18 cellular contexts compared by ENCODE assay signal in genomic region chr4:146445198-146446150, GRCh38.
"Had no signal": no experiment of that assay in that cellular context is flagged by ENCODE, and none has a peak within 500 bp of the region (broad histone marks: within the 10 kb centered on the region; RNA-seq: fewer than 3 reads in every experiment).

No MANE protein-coding gene starts in this region.

- ATAC-seq: esophagus mucosa; gastrocnemius medialis; heart left ventricle; lower lobe of right lung; naive thymus-derived CD8-positive, alpha-beta T cell; stimulated activated effector memory CD8-positive, alpha-beta T cell treated with anti-CD3 and anti-CD28 coated beads, Interleukin-12 subunit alpha, Interleukin-12 subunit beta, amount 100 ng/mL, for 72 hours had no signal

- DNase-seq: cerebellar nuclear complex; dorsolateral prefrontal cortex; effector CD4-positive, alpha-beta T cell; foreskin fibroblast; gastrocnemius medialis; kidney; left ventricle myocardium inferior; lower lobe of right lung; naive thymus-derived CD8-positive, alpha-beta T cell; nephron progenitor cell; sigmoid colon; stimulated activated CD4-positive, alpha-beta T cell treated with anti-CD3 and anti-CD28 coated beads, Interleukin-2, amount 100 ng/mL, for 24 hours; stimulated activated CD4-positive, alpha-beta T cell treated with anti-CD3 and anti-CD28 coated beads, Interleukin-4, amount 100 ng/mL, for 24 hours; stimulated activated naive CD4-positive, alpha-beta T cell treated with Interleukin-2 at 50 U/mL for 16 hours had no signal

- H3K36me3 Mint-ChIP-seq: stimulated activated effector memory CD8-positive, alpha-beta T cell treated with anti-CD3 and anti-CD28 coated beads, Interleukin-12 subunit alpha, Interleukin-12 subunit beta, amount 100 ng/mL, for 72 hours had no signal

- H3K27me3 Mint-ChIP-seq: naive thymus-derived CD8-positive, alpha-beta T cell; progenitor cell of endocrine pancreas had no signal

- H3K4me1 Mint-ChIP-seq: nephron progenitor cell had no signal

- H3K4me3 Mint-ChIP-seq: naive thymus-derived CD8-positive, alpha-beta T cell; nephron progenitor cell; stimulated activated effector memory CD8-positive, alpha-beta T cell treated with anti-CD3 and anti-CD28 coated beads, Interleukin-12 subunit alpha, Interleukin-12 subunit beta, amount 100 ng/mL, for 72 hours had no signal

- H3K27ac Mint-ChIP-seq: naive thymus-derived CD8-positive, alpha-beta T cell; nephron progenitor cell; progenitor cell of endocrine pancreas; stimulated activated effector memory CD8-positive, alpha-beta T cell treated with anti-CD3 and anti-CD28 coated beads, Interleukin-12 subunit alpha, Interleukin-12 subunit beta, amount 100 ng/mL, for 72 hours had no signal
